23 cellular contexts compared by ENCODE assay signal in the genomic region with DNA sequence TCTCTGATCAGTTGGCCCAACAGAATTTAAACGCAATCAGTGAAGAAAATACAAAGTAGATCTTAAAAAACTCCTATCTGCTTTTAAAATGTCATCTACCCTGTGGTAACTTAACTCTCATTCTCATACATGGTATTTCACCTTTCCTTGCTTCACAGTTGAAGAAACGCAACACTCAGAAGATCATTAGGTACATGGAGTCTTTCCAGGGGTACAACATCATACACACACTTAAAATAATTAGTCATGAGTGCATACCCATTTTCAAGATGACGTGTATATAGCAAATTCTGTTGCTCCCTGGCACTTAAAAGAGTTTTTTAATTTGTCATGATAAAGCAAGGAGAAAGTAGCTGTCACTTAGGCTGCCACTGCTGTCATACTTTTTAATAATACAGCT.
DNase-seq lines count a peak whose midpoint lies in the region; ATAC-seq, FAIRE-seq and TF ChIP-seq lines count a peak whose summit lies in the region.
"Had no signal": no experiment of that assay in that cellular context is flagged by ENCODE, and none has a peak within 500 bp of the region (broad histone marks: within the 10 kb centered on the region; RNA-seq: fewer than 3 reads in every experiment).

No MANE protein-coding gene starts in this region.

- POLR2A ChIA-PET in SK-N-SH (lab: Yijun Ruan, JAX) (no interaction called here), GM12878 (lab: Charles Lee) (no interaction called here)

- in situ Hi-C loops in GM23248 (cut with MboI), result no loop called here
- in situ Hi-C loops in GM12878 (cut with MboI), result no loop called here

- TF ChIP-seq CTCF in SK-N-SH (IDR thresholded peaks at IDR 0.05), result no peak
- TF ChIP-seq CTCF in GM12878 (IDR thresholded peaks at IDR 0.05 in 2 of 3, conservative IDR thresholded peaks at IDR 0.05 in 1 of 3; ENCODE audit: control insufficient read depth in 2 of 3, extremely low read depth in 1 of 3, insufficient read depth in 1 of 3, low read depth in 3 of 3, low read length in 3 of 3), result no peak
- no peak for TF ChIP-seq CTCF in fibroblast of mammary gland (conservative IDR thresholded peaks at IDR 0.05; ENCODE audit: control insufficient read depth, insufficient read depth, low read depth, low read length)
- TF ChIP-seq CTCF in body of pancreas (IDR thresholded peaks at IDR 0.05), result no peak

- H2AFZ ChIP-seq in SK-N-SH (ENCODE audit: low read depth) (no peak overlapping the region), GM23248 (no peak overlapping the region), GM12878 (ENCODE audit: control insufficient read depth, low read depth, low read length) (no peak overlapping the region)

- TF ChIP-seq EP300 in SK-N-SH (IDR thresholded peaks at IDR 0.05; ENCODE audit: borderline replicate concordance in 1 of 2, low read depth in 1 of 2, low read length in 1 of 2), result no peak
- no peak for TF ChIP-seq EP300 in GM12878 (IDR thresholded peaks at IDR 0.05; ENCODE audit: borderline replicate concordance in 1 of 2, control insufficient read depth in 1 of 2, low read depth in 2 of 2, low read length in 2 of 2)

- no peak for TF ChIP-seq POLR2A in GM12878 (IDR thresholded peaks at IDR 0.05; ENCODE audit: low read depth, low read length)
- TF ChIP-seq POLR2A in body of pancreas (IDR thresholded peaks at IDR 0.05), result no peak

- H3K9ac ChIP-seq in SK-N-SH (no peak overlapping the region), GM23248 (no peak overlapping the region), GM12878 (ENCODE audit: control insufficient read depth, insufficient read depth, low read length) (no peak overlapping the region)
- H3K9ac ChIP-seq: BLaER1 treated with 17β-estradiol and CSF1 and Interleukin-3, amounts not matched to agents 10 nM and 100 nM had no signal

- peaks cover 32% of the 10 kb centered on the region; the same call in 1 of the 2 replicates for H3K79me2 ChIP-seq in SK-N-SH (ENCODE audit: insufficient read depth)
- H3K79me2 ChIP-seq in GM23248 (ENCODE audit: insufficient read depth), result peaks cover 60% of the 10 kb centered on the region
- H3K79me2 ChIP-seq in GM12878 (ENCODE audit: control insufficient read depth, insufficient read depth, low read length), result no peaks in the 10 kb centered on the region

- CTCF ChIA-PET in SK-N-SH (lab: Yijun Ruan, JAX), result interaction anchor here (1.3 kb wide), 1 partner anchor 30 kb away, joined by 3 read pairs; no protein-coding TSS in a partner anchor
- CTCF ChIA-PET in GM12878 (lab: Yijun Ruan, JAX), result no interaction called here

- H3K4me1 ChIP-seq in SK-N-SH (ENCODE audit: control insufficient read depth in 1 of 2, insufficient read depth in 2 of 2, low read depth in 1 of 2, low read length in 1 of 2), result no peaks in the 10 kb centered on the region; a peak in 1 of 4 replicates
- H3K4me1 ChIP-seq in GM23248 (ENCODE audit: insufficient read depth), result peaks cover 31% of the 10 kb centered on the region
- no peaks in the 10 kb centered on the region for H3K4me1 ChIP-seq in GM12878 (ENCODE audit: control insufficient read depth, insufficient read depth, low read length)
- H3K4me1 ChIP-seq in body of pancreas, result no peaks in the 10 kb centered on the region
- H3K4me1 ChIP-seq: BLaER1 treated with 17β-estradiol and CSF1 and Interleukin-3, amounts not matched to agents 10 nM and 100 nM; Caco-2 had no signal

- TF ChIP-seq RAD21 in SK-N-SH (IDR thresholded peaks at IDR 0.05; ENCODE audit: low read length) (no peak), GM12878 (IDR thresholded peaks at IDR 0.05; ENCODE audit: insufficient read depth, low read depth, low read length) (no peak)

- H3K4me2 ChIP-seq in SK-N-SH (no peak overlapping the region), GM23248 (ENCODE audit: unreplicated experiment) (peak overlapping the region; percentile 52), GM12878 (ENCODE audit: control insufficient read depth, insufficient read depth) (no peak overlapping the region)
- H3K4me2 ChIP-seq: A549; BLaER1 treated with 17β-estradiol and CSF1 and Interleukin-3, amounts not matched to agents 10 nM and 100 nM had no signal

- H3K4me3 ChIP-seq in SK-N-SH (ENCODE audit: low read depth in 2 of 2, low read length in 1 of 2) (no peak overlapping the region), GM23248 (no peak overlapping the region), GM12878 (no peak overlapping the region), fibroblast of mammary gland (ENCODE audit: control insufficient read depth, low read depth, low read length) (no peak overlapping the region), body of pancreas (no peak overlapping the region)
- H3K4me3 ChIP-seq: A549; BLaER1 treated with 17β-estradiol and CSF1 and Interleukin-3, amounts not matched to agents 10 nM and 100 nM had no signal

- SMC1A ChIA-PET in GM12878 (lab: Charles Lee; ENCODE audit: uncharacterized antibody, unreplicated experiment), result interaction anchor here (1.5 kb wide), 1 partner anchor 11 kb away, joined by 3 read pairs; no protein-coding TSS in a partner anchor

- DNase-seq in SK-N-SH (no peak), GM23248 (no peak), GM12878 (ENCODE audit: low read depth, low spot score) (no peak), fibroblast of mammary gland (ENCODE audit: low read depth) (peak; percentile 50), NCI-H345 treated with DMSO at 0.1 percent for 48 hours (lab: John Stamatoyannopoulos, UW; ENCODE audit: unreplicated experiment) (no peak), body of pancreas (no peak)
- DNase-seq: AML-193; Caco-2; Calu3; CD4-positive, alpha-beta T cell; CD8-positive, alpha-beta T cell; DMS79 treated with DMSO at 0.1 percent for 48 hours; GF-D8 had no signal

- FAIRE-seq in GM12878 (lab: Jason Lieb, UNC), result no peak
- FAIRE-seq: A549, D721Med, G401.6, GM12892, GM18507 had no signal

- WGBS in SK-N-SH (ENCODE audit: low lambda C conversion rate), result 63% methylated on average over 3 of the region's 3 CpGs
- 63% methylated on average over 3 of the region's 3 CpGs for WGBS in GM23248 (ENCODE audit: low coverage in 1 of 2, low lambda C conversion rate in 2 of 2, missing lambda C conversion rate in 2 of 2), 2 experiments
- WGBS in GM12878 (ENCODE audit: insufficient coverage, insufficient replicate concordance, low lambda C conversion rate, missing lambda C conversion rate), result 3% methylated on average over 3 of the region's 3 CpGs
- 53 to 63% methylated on average over 3 of the region's 3 CpGs for whole genome bisulfite sequencing in body of pancreas, 2 donors

- H3K27me3 ChIP-seq in SK-N-SH (ENCODE audit: insufficient read depth) (no peaks in the 10 kb centered on the region), GM23248 (replicated peaks; ENCODE audit: insufficient read depth) (no peaks in the 10 kb centered on the region), GM12878 (replicated peaks in 1 of 2; ENCODE audit: control insufficient read depth in 2 of 2, insufficient read depth in 2 of 2, low read length in 1 of 2) (no peaks in the 10 kb centered on the region), body of pancreas (no peaks in the 10 kb centered on the region)
- H3K27me3 ChIP-seq: BLaER1 treated with 17β-estradiol and CSF1 and Interleukin-3, amounts not matched to agents 10 nM and 100 nM had no signal

- no TSS peak for BruUV-seq in GM12878 (replicated peaks; lab: Mats Ljungman, UMichigan)

- intact Hi-C loops in GM12878 (cut with micrococcal nuclease; ENCODE audit: unreplicated experiment), result no loop called here
- intact Hi-C loops in body of pancreas (cut with DNase I), result no loop called here

- H4K20me1 ChIP-seq in SK-N-SH (ENCODE audit: insufficient read depth) (no peaks in the 10 kb centered on the region), GM23248 (ENCODE audit: insufficient read depth) (no peaks in the 10 kb centered on the region), GM12878 (ENCODE audit: control insufficient read depth, insufficient read depth) (no peaks in the 10 kb centered on the region)

- no peaks in the 10 kb centered on the region for H3K36me3 ChIP-seq in SK-N-SH (replicated peaks in 1 of 2; ENCODE audit: control insufficient read depth in 1 of 2, insufficient read depth in 2 of 2, low read length in 1 of 2)
- H3K36me3 ChIP-seq in GM23248 (ENCODE audit: low read depth), result no peaks in the 10 kb centered on the region
- no peaks in the 10 kb centered on the region for H3K36me3 ChIP-seq in GM12878 (ENCODE audit: control insufficient read depth in 2 of 2, insufficient read depth in 2 of 2, low read length in 1 of 2)
- no peaks in the 10 kb centered on the region for H3K36me3 ChIP-seq in body of pancreas (replicated peaks in 1 of 2; ENCODE audit: insufficient read depth in 1 of 2, low read depth in 2 of 2)

- RAD21 ChIA-PET in GM12878 (lab: Charles Lee; ENCODE audit: unreplicated experiment), result no interaction called here

- ATAC-seq in SK-N-SH treated with all-trans-retinoic acid at 6 μM for 48 hours (no peak), GM12878 (peak; percentile 31; the same call in 2 of the 3 replicates), HG03095 (IDR thresholded peaks at IDR 0.05; ENCODE audit: unreplicated experiment) (no peak), body of pancreas (no peak)
- ATAC-seq: A549; CD8-positive, alpha-beta T cell had no signal

- no peak overlapping the region for H3K27ac ChIP-seq in SK-N-SH (ENCODE audit: low read depth in 2 of 2, low read length in 1 of 2)
- H3K27ac ChIP-seq in GM23248, result no peak overlapping the region
- H3K27ac ChIP-seq in GM12878 (ENCODE audit: control insufficient read depth, insufficient read depth), result no peak overlapping the region
- H3K27ac ChIP-seq in body of pancreas, result no peak overlapping the region
- H3K27ac ChIP-seq: 22Rv1; A549; BLaER1 treated with 17β-estradiol and CSF1 and Interleukin-3, amounts not matched to agents 10 nM and 100 nM; C4-2B had no signal

- H3F3A ChIP-seq in SK-N-SH (replicated peaks; ENCODE audit: insufficient read depth) (peaks cover 7% of the 10 kb centered on the region), GM23248 (ENCODE audit: insufficient read depth) (peaks cover 26% of the 10 kb centered on the region)

- H3K9me2 ChIP-seq in SK-N-SH (no peaks in the 10 kb centered on the region), GM23248 (ENCODE audit: insufficient read depth) (no peaks in the 10 kb centered on the region; the same call in 1 of the 2 replicates)

- no peaks in the 10 kb centered on the region for H3K9me3 ChIP-seq in SK-N-SH
- H3K9me3 ChIP-seq in GM23248 (ENCODE audit: low read depth), result no peaks in the 10 kb centered on the region
- no peaks in the 10 kb centered on the region for H3K9me3 ChIP-seq in GM12878 (replicated peaks; ENCODE audit: control insufficient read depth, insufficient read depth, low read length)
- H3K9me3 ChIP-seq in body of pancreas, result no peaks in the 10 kb centered on the region
- H3K9me3 ChIP-seq: A549, Caco-2 had no signal

TF ChIP-seq in SK-N-SH treated with all-trans-retinoic acid at 6 μM for 48 hours, 23 proteins besides CTCF, POLR2A, EP300 and RAD21:
- TF ChIP-seq CSDC2 (CRISPR knock-in tag; IDR thresholded peaks at IDR 0.05) (no peak), ZFP3 (CRISPR knock-in tag; IDR thresholded peaks at IDR 0.05) (0 out of 2 replicates have a peak, but pooled peaks have one; percentile 35)

TF ChIP-seq in SK-N-SH, 30 proteins besides CTCF, POLR2A, EP300 and RAD21 (continues in another document):
- TF ChIP-seq TAF1 (IDR thresholded peaks at IDR 0.05; ENCODE audit: borderline replicate concordance, low read depth, low read length), result no peak
- no peak for TF ChIP-seq FOXM1 (IDR thresholded peaks at IDR 0.05; ENCODE audit: low read depth)

TF ChIP-seq in GM12878, 131 proteins besides CTCF, POLR2A, EP300 and RAD21 (continues in another document):
- TF ChIP-seq STAT3 (IDR thresholded peaks at IDR 0.05; ENCODE audit: low read depth, low read length) (no peak), RUNX3 (IDR thresholded peaks at IDR 0.05; ENCODE audit: low read length) (no peak)
